ENCODE assay signal across 14 cellular contexts in genomic region chr10:65911431-65911830, GRCh38.
"Had no signal": no experiment of that assay in that cellular context is flagged by ENCODE, and none has a peak within 500 bp of the region (broad histone marks: within the 10 kb centered on the region; RNA-seq: fewer than 3 reads in every experiment).

No MANE protein-coding gene starts in this region.

- H3K36me3 Mint-ChIP-seq: natural killer cell treated with Interleukin-12 subunit alpha and Interleukin-12 subunit beta and Interleukin-15 and Interleukin-18, amount 100 ng/mL, for 72 hours had no signal

- H3K4me3 ChIP-seq: coronary artery had no signal

- H3K27ac ChIP-seq: coronary artery had no signal

- H3K4me3 Mint-ChIP-seq: activated CD4-positive, alpha-beta T cell treated with anti-CD3 and anti-CD28 coated beads, Interleukin-2, amount 10 ng/mL, durations not matched to agents 7 days and 5 days; activated naive CD4-positive, alpha-beta T cell treated with anti-CD3 and anti-CD28 coated beads for 36 hours; activated T-helper 17 cell treated with anti-CD3 and anti-CD28 coated beads, Interleukin-2, amount 50 U/mL, for 72 hours; natural killer cell treated with Interleukin-12 subunit alpha and Interleukin-12 subunit beta and Interleukin-15 and Interleukin-18, amount 100 ng/mL, for 72 hours; stimulated activated naive CD8-positive, alpha-beta T cell treated with anti-CD3 and anti-CD28 coated beads, Interleukin-15, Interleukin-2, amounts not matched to agents 100 ng/mL and 50 ng/mL, for 24 hours had no signal

- ATAC-seq: activated T-helper 17 cell treated with anti-CD3 and anti-CD28 coated beads, Interleukin-2, amount 50 U/mL, for 72 hours; natural killer cell treated with Interleukin-12 subunit alpha and Interleukin-12 subunit beta and Interleukin-15 and Interleukin-18, amount 100 ng/mL, for 72 hours had no signal

- H3K9me3 Mint-ChIP-seq: activated CD4-positive, alpha-beta T cell treated with anti-CD3 and anti-CD28 coated beads, Interleukin-2, amount 10 ng/mL, durations not matched to agents 7 days and 5 days; stimulated activated naive CD8-positive, alpha-beta T cell treated with anti-CD3 and anti-CD28 coated beads, Interleukin-15, Interleukin-2, amounts not matched to agents 100 ng/mL and 50 ng/mL, for 24 hours had no signal

- H3K27me3 Mint-ChIP-seq: activated CD4-positive, alpha-beta T cell treated with anti-CD3 and anti-CD28 coated beads, Interleukin-2, amount 10 ng/mL, durations not matched to agents 7 days and 5 days; activated T-helper 17 cell treated with anti-CD3 and anti-CD28 coated beads, Interleukin-2, amount 50 U/mL, for 72 hours; natural killer cell treated with Interleukin-12 subunit alpha and Interleukin-12 subunit beta and Interleukin-15 and Interleukin-18, amount 100 ng/mL, for 72 hours; stimulated activated naive CD8-positive, alpha-beta T cell treated with anti-CD3 and anti-CD28 coated beads, Interleukin-15, Interleukin-2, amounts not matched to agents 100 ng/mL and 50 ng/mL, for 24 hours had no signal

- H3K4me1 Mint-ChIP-seq: activated CD4-positive, alpha-beta T cell treated with anti-CD3 and anti-CD28 coated beads, Interleukin-2, amount 10 ng/mL, durations not matched to agents 7 days and 5 days; activated T-helper 17 cell treated with anti-CD3 and anti-CD28 coated beads, Interleukin-2, amount 50 U/mL, for 72 hours had no signal

- H3K27ac Mint-ChIP-seq: activated CD4-positive, alpha-beta T cell treated with anti-CD3 and anti-CD28 coated beads, Interleukin-2, amount 10 ng/mL, durations not matched to agents 7 days and 5 days; activated naive CD4-positive, alpha-beta T cell treated with anti-CD3 and anti-CD28 coated beads for 36 hours; activated T-helper 17 cell treated with anti-CD3 and anti-CD28 coated beads, Interleukin-2, amount 50 U/mL, for 72 hours; natural killer cell treated with Interleukin-12 subunit alpha and Interleukin-12 subunit beta and Interleukin-15 and Interleukin-18, amount 100 ng/mL, for 72 hours; stimulated activated naive CD8-positive, alpha-beta T cell treated with anti-CD3 and anti-CD28 coated beads, Interleukin-15, Interleukin-2, amounts not matched to agents 100 ng/mL and 50 ng/mL, for 24 hours had no signal

- DNase-seq: activated CD4-positive, alpha-beta T cell treated with anti-CD3 and anti-CD28 coated beads, Interleukin-2, amount 10 ng/mL, durations not matched to agents 7 days and 5 days; activated CD4-positive, CD25-positive, alpha-beta regulatory T cell; activated CD8-positive, alpha-beta memory T cell treated with anti-CD3 and anti-CD28 coated beads for 24 hours; activated naive CD4-positive, alpha-beta T cell treated with anti-CD3 and anti-CD28 coated beads for 36 hours; caudate nucleus; effector CD8-positive, alpha-beta T cell; hippocampal formation; stimulated activated CD4-positive, alpha-beta T cell treated with anti-CD3 and anti-CD28 coated beads, Interleukin-4, amount 100 ng/mL, for 1 hour; stimulated activated CD8-positive, alpha-beta memory T cell treated with anti-CD3 and anti-CD28 coated beads, Interleukin-4, amount 100 ng/mL, for 48 hours; T-helper 1 cell had no signal
